Comparison of ENCODE assay signal across 21 cellular contexts in genomic region chr7:138492423-138492822, GRCh38. TPM values are rescaled to one million over a fixed set of nuclear protein-coding genes. Genes with fewer than 3 reads are reported as not detected.
A peak's percentile ranks its signal among the peaks of the same experiment; 100 is the strongest.
DNase-seq lines count a peak whose midpoint lies in the region; ATAC-seq and TF ChIP-seq lines count a peak whose summit lies in the region.
"Had no signal": no experiment of that assay in that cellular context is flagged by ENCODE, and none has a peak within 500 bp of the region (broad histone marks: within the 10 kb centered on the region; RNA-seq: fewer than 3 reads in every experiment).

No MANE protein-coding gene starts in this region.

- peaks cover 27% of the 10 kb centered on the region for H3K36me3 Mint-ChIP-seq in WTC11
- H3K36me3 Mint-ChIP-seq in neural progenitor cell = peaks cover 87% of the 10 kb centered on the region
- H3K36me3 Mint-ChIP-seq in type B pancreatic cell = peaks cover 38% of the 10 kb centered on the region
- peaks cover 34% of the 10 kb centered on the region for H3K36me3 Mint-ChIP-seq in activated CD4-positive, alpha-beta T cell treated with anti-CD3 and anti-CD28 coated beads, Interleukin-2, amount 10 ng/mL, durations not matched to agents 7 days and 5 days (ENCODE audit: low read depth)

- no peaks in the 10 kb centered on the region for H3K9me3 Mint-ChIP-seq in WTC11
- H3K9me3 Mint-ChIP-seq in neural progenitor cell = peaks cover 78% of the 10 kb centered on the region
- peaks cover 11% of the 10 kb centered on the region for H3K9me3 Mint-ChIP-seq in type B pancreatic cell
- H3K9me3 Mint-ChIP-seq in activated CD4-positive, alpha-beta T cell treated with anti-CD3 and anti-CD28 coated beads, Interleukin-2, amount 10 ng/mL, durations not matched to agents 7 days and 5 days = peaks cover 14% of the 10 kb centered on the region

- H3K4me1 ChIP-seq in cardiac muscle cell (ENCODE audit: low read depth) (peaks cover 14% of the 10 kb centered on the region), heart left ventricle (peaks cover 0 to 19% (median 0%) of the 10 kb centered on the region in 12 donors), neural progenitor cell (peaks cover 8% of the 10 kb centered on the region)
- H3K4me1 ChIP-seq: A549, BE2C had no signal

- H3K27me3 Mint-ChIP-seq in WTC11 (ENCODE audit: low read depth) = no peaks in the 10 kb centered on the region
- H3K27me3 Mint-ChIP-seq in neural progenitor cell (ENCODE audit: insufficient read depth, low read depth) = peaks cover 12% of the 10 kb centered on the region
- no peaks in the 10 kb centered on the region for H3K27me3 Mint-ChIP-seq in type B pancreatic cell
- H3K27me3 Mint-ChIP-seq in activated CD4-positive, alpha-beta T cell treated with anti-CD3 and anti-CD28 coated beads, Interleukin-2, amount 10 ng/mL, durations not matched to agents 7 days and 5 days = no peaks in the 10 kb centered on the region
- H3K27me3 Mint-ChIP-seq: CD4-positive, alpha-beta memory T cell had no signal

- H4K20me1 ChIP-seq in neural progenitor cell (ENCODE audit: low read depth) = peaks cover 94% of the 10 kb centered on the region

- TF ChIP-seq POLR2A in heart left ventricle (IDR thresholded peaks at IDR 0.05) = no peak

- peaks cover 20% of the 10 kb centered on the region for H3F3A ChIP-seq in neural progenitor cell (ENCODE audit: low read depth)

- POLR2A ChIA-PET in WTC11 (lab: Charles Lee) = no interaction called here
- POLR2A ChIA-PET in activated CD4-positive, alpha-beta T cell treated with anti-CD3 and anti-CD28 coated beads, Interleukin-2, amount 10 ng/mL, durations not matched to agents 7 days and 5 days (lab: Charles Lee) = no interaction called here

- no peak for ATAC-seq in heart left ventricle
- no peak for ATAC-seq in WTC11
- ATAC-seq: A549 had no signal

- WGBS in heart left ventricle, 4 donors = 80 to 81% (median 81%) methylated on average over 4 of the region's 4 CpGs

- intact Hi-C loops in heart left ventricle (cut with DNase I) = no loop called here

- peaks cover 100% of the 10 kb centered on the region for H3K79me2 ChIP-seq in neural progenitor cell (ENCODE audit: low read depth)

- peak overlapping the region; percentile 81 for H3K27ac Mint-ChIP-seq in WTC11
- peak overlapping the region; percentile 4 for H3K27ac Mint-ChIP-seq in neural progenitor cell
- peak overlapping the region; percentile 35 for H3K27ac Mint-ChIP-seq in type B pancreatic cell
- H3K27ac Mint-ChIP-seq in activated CD4-positive, alpha-beta T cell treated with anti-CD3 and anti-CD28 coated beads, Interleukin-2, amount 10 ng/mL, durations not matched to agents 7 days and 5 days = no peak overlapping the region
- H3K27ac Mint-ChIP-seq: CD4-positive, alpha-beta memory T cell had no signal

- TF ChIP-seq CTCF in cardiac muscle cell (IDR thresholded peaks at IDR 0.05; ENCODE audit: low read depth, low read length) (no peak), heart left ventricle (IDR thresholded peaks at IDR 0.05) (no peak), WTC11 (IDR thresholded peaks at IDR 0.05) (no peak), neural progenitor cell (IDR thresholded peaks at IDR 0.05) (no peak), type B pancreatic cell (conservative IDR thresholded peaks at IDR 0.05) (no peak)

- H3K9ac ChIP-seq in neural progenitor cell = no peak overlapping the region
- H3K9ac ChIP-seq: BLaER1 treated with 17β-estradiol and CSF1 and Interleukin-3, amounts not matched to agents 10 nM and 100 nM had no signal

- no peak overlapping the region for H3K4me3 Mint-ChIP-seq in WTC11
- no peak overlapping the region for H3K4me3 Mint-ChIP-seq in neural progenitor cell
- no peak overlapping the region for H3K4me3 Mint-ChIP-seq in type B pancreatic cell
- H3K4me3 Mint-ChIP-seq in activated CD4-positive, alpha-beta T cell treated with anti-CD3 and anti-CD28 coated beads, Interleukin-2, amount 10 ng/mL, durations not matched to agents 7 days and 5 days = no peak overlapping the region

- CTCF ChIA-PET in WTC11 (lab: Charles Lee) = no interaction called here
- CTCF ChIA-PET in activated CD4-positive, alpha-beta T cell treated with anti-CD3 and anti-CD28 coated beads, Interleukin-2, amount 10 ng/mL, durations not matched to agents 7 days and 5 days (lab: Charles Lee) = no interaction called here

- H3K4me3 ChIP-seq in cardiac muscle cell (no peak overlapping the region), heart left ventricle (no peak overlapping the region), neural progenitor cell (no peak overlapping the region)
- H3K4me3 ChIP-seq: A549; BLaER1 treated with 17β-estradiol and CSF1 and Interleukin-3, amounts not matched to agents 10 nM and 100 nM had no signal

- peak overlapping the region; percentile 19 for H3K27ac ChIP-seq in cardiac muscle cell
- H3K27ac ChIP-seq in heart left ventricle = no peak overlapping the region
- H3K27ac ChIP-seq in neural progenitor cell = peak overlapping the region; percentile 26
- H3K27ac ChIP-seq: A549; BLaER1 treated with 17β-estradiol and CSF1 and Interleukin-3, amounts not matched to agents 10 nM and 100 nM had no signal

- H3K4me2 ChIP-seq in neural progenitor cell = peak overlapping the region; percentile 31
- H3K4me2 ChIP-seq: A549 had no signal

- H2AFZ ChIP-seq in neural progenitor cell (replicated peaks) = no peak overlapping the region

- H3K4me1 Mint-ChIP-seq in WTC11 (peaks cover 81% of the 10 kb centered on the region), neural progenitor cell (peaks cover 10% of the 10 kb centered on the region), type B pancreatic cell (ENCODE audit: unreplicated experiment) (peaks cover 20% of the 10 kb centered on the region)
- H3K4me1 Mint-ChIP-seq in activated CD4-positive, alpha-beta T cell treated with anti-CD3 and anti-CD28 coated beads, Interleukin-2, amount 10 ng/mL, durations not matched to agents 7 days and 5 days = peaks cover 2% of the 10 kb centered on the region

- DNase-seq in cardiac muscle cell (ENCODE audit: low read depth in 1 of 2, low spot score in 1 of 2) = no peak
- DNase-seq in heart left ventricle = no peak
- DNase-seq in WTC11 (ENCODE audit: low spot score) = no peak
- no peak for DNase-seq in neural progenitor cell (ENCODE audit: low spot score)
- DNase-seq in type B pancreatic cell (ENCODE audit: extremely low spot score, unreplicated experiment) = no peak
- no peak for DNase-seq in activated CD4-positive, alpha-beta T cell treated with anti-CD3 and anti-CD28 coated beads, Interleukin-2, amount 10 ng/mL, durations not matched to agents 7 days and 5 days
- no peak for DNase-seq in T-helper 2 cell
- DNase-seq: 8988T; ACHN; AML-193; BE2C; Calu3; CD4-positive, alpha-beta memory T cell; COR-L47; DMS53; DMS79 treated with DMSO at 0.1 percent for 48 hours; GF-D8; GOT3; HCEC 1CT had no signal

- H3K27me3 ChIP-seq in cardiac muscle cell = no peaks in the 10 kb centered on the region
- H3K27me3 ChIP-seq in heart left ventricle = no peaks in the 10 kb centered on the region
- H3K27me3 ChIP-seq in neural progenitor cell = no peaks in the 10 kb centered on the region
- H3K27me3 ChIP-seq: BE2C; BLaER1 treated with 17β-estradiol and CSF1 and Interleukin-3, amounts not matched to agents 10 nM and 100 nM had no signal

- H3K9me3 ChIP-seq in cardiac muscle cell (ENCODE audit: low read depth) = no peaks in the 10 kb centered on the region
- H3K9me3 ChIP-seq in heart left ventricle = peaks cover 0 to 9% (median 0%) of the 10 kb centered on the region in 12 donors
- H3K9me3 ChIP-seq in neural progenitor cell (ENCODE audit: low read depth) = no peaks in the 10 kb centered on the region
- H3K9me3 ChIP-seq: A549, BE2C had no signal

- no peaks in the 10 kb centered on the region for H3K36me3 ChIP-seq in cardiac muscle cell
- H3K36me3 ChIP-seq in heart left ventricle = no peaks in the 10 kb centered on the region
- peaks cover 11% of the 10 kb centered on the region for H3K36me3 ChIP-seq in neural progenitor cell

TF ChIP-seq in WTC11, 78 proteins besides CTCF, POLR2A, EP300 and RAD21 (continues in another document):
- TF ChIP-seq, protein P1, sequence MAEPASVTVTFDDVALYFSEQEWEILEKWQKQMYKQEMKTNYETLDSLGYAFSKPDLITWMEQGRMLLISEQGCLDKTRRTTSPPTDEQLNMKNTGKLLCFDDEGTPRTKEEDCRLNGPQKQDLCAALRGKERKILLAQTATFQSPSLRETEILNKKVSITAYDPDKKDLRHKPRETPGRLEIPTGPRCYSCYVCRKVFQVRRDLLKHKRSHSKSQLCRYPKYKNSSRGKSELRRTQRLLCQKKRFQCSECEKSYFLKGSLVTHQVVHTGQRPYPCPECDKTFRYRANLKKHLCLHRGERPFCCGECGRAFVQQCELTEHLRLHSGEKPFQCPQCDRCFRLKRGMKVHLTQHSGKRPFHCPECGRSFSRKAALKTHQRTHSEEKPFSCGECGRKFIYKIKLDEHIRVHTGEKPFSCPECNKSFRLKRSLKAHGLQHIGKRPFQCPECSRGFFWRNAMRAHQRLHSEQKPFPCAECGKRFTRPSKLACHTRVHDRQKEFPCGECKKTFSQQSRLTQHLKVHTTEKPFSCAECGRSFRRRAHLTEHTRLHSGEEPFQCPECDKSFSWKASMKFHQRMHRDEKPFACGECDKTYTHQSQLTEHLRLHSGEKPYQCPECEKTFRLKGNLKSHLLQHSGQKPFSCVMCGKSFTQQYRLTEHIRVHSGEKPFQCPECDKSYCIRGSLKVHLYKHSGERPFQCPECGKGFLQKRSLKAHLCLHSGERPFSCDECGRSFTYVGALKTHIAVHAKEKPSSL (CRISPR knock-in tag; conservative IDR thresholded peaks at IDR 0.05) = no peak
- TF ChIP-seq MYBL2 (CRISPR knock-in tag; IDR thresholded peaks at IDR 0.05) = no peak
- TF ChIP-seq, protein P2, sequence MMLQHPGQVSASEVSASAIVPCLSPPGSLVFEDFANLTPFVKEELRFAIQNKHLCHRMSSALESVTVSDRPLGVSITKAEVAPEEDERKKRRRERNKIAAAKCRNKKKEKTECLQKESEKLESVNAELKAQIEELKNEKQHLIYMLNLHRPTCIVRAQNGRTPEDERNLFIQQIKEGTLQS (CRISPR knock-in tag; conservative IDR thresholded peaks at IDR 0.05) = no peak
- TF ChIP-seq ZBTB21 (CRISPR knock-in tag; IDR thresholded peaks at IDR 0.05; ENCODE audit: borderline replicate concordance) = no peak
- no peak for TF ChIP-seq CBFB (CRISPR knock-in tag; IDR thresholded peaks at IDR 0.05; ENCODE audit: low read depth)
- TF ChIP-seq RELA (CRISPR knock-in tag; IDR thresholded peaks at IDR 0.05; ENCODE audit: borderline replicate concordance) = no peak

RNA-seq across cellular contexts. Expression of gene TRIM24, which starts 32.4 kb away (rescaled TPM):
- total RNA-seq in cardiac muscle cell (79.5 and 99.2 TPM in 2 replicates), heart left ventricle (10 to 100 TPM; 14.8 to 27.2 (median 17.5) TPM), WTC11 (2021) (103 to 113 TPM (median 104 TPM) in 3 replicates), neural progenitor cell (ENCODE audit: low replicate concordance) (101 and 116 TPM in 2 replicates), type B pancreatic cell (ENCODE audit: low replicate concordance) (64.7 and 66.8 TPM in 2 replicates)
- polyA plus RNA-seq in cardiac muscle cell (113 and 130 TPM in 2 replicates), heart left ventricle (10 to 100 TPM in 1 of 2 donors, 1 to 10 TPM in 1; 9.0 to 11.5 TPM)
- total RNA-seq in activated CD4-positive, alpha-beta T cell treated with anti-CD3 and anti-CD28 coated beads, Interleukin-2, amount 10 ng/mL, durations not matched to agents 7 days and 5 days = 10 to 100 TPM; 22.0 to 26.2 TPM

Comparison
In these comparisons a context has a peak if more than half of its experiments do, and no peak if none do; other contexts are left out.
1. H3K27ac ChIP-seq: peak in cardiac muscle cell (single experiment) and neural progenitor cell (single experiment); none in heart left ventricle (0 of 12).